8 cellular contexts compared by ENCODE assay signal in genomic region chr1:156126043-156126700, GRCh38. TPM values are rescaled to one million over a fixed set of nuclear protein-coding genes. Genes with fewer than 3 reads are reported as not detected.
DNase-seq lines count a peak whose midpoint lies in the region; ATAC-seq, FAIRE-seq and TF ChIP-seq lines count a peak whose summit lies in the region.

No MANE protein-coding gene starts in this region.

- H3K9me1 ChIP-seq in K562 (ENCODE audit: control insufficient read depth, insufficient read depth, low read length), result peaks cover 10% of the 10 kb centered on the region

- no peak for TF ChIP-seq EP300 in K562 (IDR thresholded peaks at IDR 0.05; ENCODE audit: low read length)

- H3K4me1 ChIP-seq in K562 (replicated peaks in 1 of 2; ENCODE audit: control insufficient read depth in 2 of 2, insufficient read depth in 2 of 2, low read length in 2 of 2), result peaks cover 81 to 87% of the 10 kb centered on the region in 2 experiments

- no peaks in the 10 kb centered on the region for H3K27me3 ChIP-seq in K562 (ENCODE audit: control insufficient read depth in 2 of 2, insufficient read depth in 2 of 2, low read length in 2 of 2)

- BruUV-seq in K562 (replicated peaks; lab: Mats Ljungman, UMichigan), result no TSS peak

- in situ Hi-C loops in K562 (cut with MboI), result no loop called here

- peak overlapping the region; percentile 26 for H3K4me3 ChIP-seq in K562

- 7% methylated on average over 10 of the region's 11 CpGs for WGBS in K562 (ENCODE audit: insufficient coverage, low coverage, missing lambda C conversion rate)

- peak overlapping the region; percentile 83 for H3K4me2 ChIP-seq in K562 (ENCODE audit: insufficient read depth, low read length)

- TF ChIP-seq RAD21 in K562 (CRISPR knock-in tag; conservative IDR thresholded peaks at IDR 0.05 in 1 of 2, IDR thresholded peaks at IDR 0.05 in 1 of 2), result no peak

- ATAC-seq in activated CD4-positive, alpha-beta T cell treated with anti-CD3 and anti-CD28 coated beads for 36 hours, result peak; percentile 12
- peak; percentile 25 for ATAC-seq in K562

- peak overlapping the region; percentile 64 for H3K27ac Mint-ChIP-seq in activated CD4-positive, alpha-beta T cell treated with anti-CD3 and anti-CD28 coated beads for 36 hours

- no peaks in the 10 kb centered on the region for H3K9me3 Mint-ChIP-seq in activated CD4-positive, alpha-beta T cell treated with anti-CD3 and anti-CD28 coated beads for 36 hours (ENCODE audit: low read depth)

- peaks cover 80% of the 10 kb centered on the region for H3K4me1 Mint-ChIP-seq in activated CD4-positive, alpha-beta T cell treated with anti-CD3 and anti-CD28 coated beads for 36 hours

- FAIRE-seq in K562 (lab: Jason Lieb, UNC), result peak; percentile 52

- TF ChIP-seq POLR2A in K562 (conservative IDR thresholded peaks at IDR 0.05), result no peak; the same call in 1 of the 2 replicates

- H4K20me1 ChIP-seq in K562 (replicated peaks; ENCODE audit: control insufficient read depth, insufficient read depth, low read length), result peaks cover 42% of the 10 kb centered on the region

- TF ChIP-seq CTCF in K562 (IDR thresholded peaks at IDR 0.05 in 2 of 3, conservative IDR thresholded peaks at IDR 0.05 in 1 of 3; ENCODE audit: insufficient read depth in 2 of 3, low read depth in 1 of 3, low read length in 3 of 3), result peak; percentile 59 to 65 (median 63)

- H3K79me2 ChIP-seq in K562 (ENCODE audit: control insufficient read depth, insufficient read depth, low read length), result peaks cover 96% of the 10 kb centered on the region

- peak overlapping the region; percentile 82 for H3K27ac ChIP-seq in K562 (ENCODE audit: extremely low read depth, low read depth, low read length)

- H3K9ac ChIP-seq in K562 (ENCODE audit: insufficient read depth in 1 of 2, low read depth in 2 of 2, low read length in 2 of 2), result peak overlapping the region; percentile 60 to 85

- intact Hi-C loops in activated CD4-positive, alpha-beta T cell treated with anti-CD3 and anti-CD28 coated beads for 36 hours (cut with DNase I, micrococcal nuclease), result no loop called here
- intact Hi-C loops in K562 (cut with micrococcal nuclease), result loop anchor here (10.0 kb wide), 1 partner anchor 191 kb away; the partner anchor contains the start of gene KHDC4

- no peaks in the 10 kb centered on the region for H3K9me3 ChIP-seq in K562 (replicated peaks; ENCODE audit: control insufficient read depth, insufficient read depth, low read depth, low read length)

- H2AFZ ChIP-seq in K562 (ENCODE audit: low read depth, low read length), result no peak overlapping the region

- POLR2A ChIA-PET in activated CD4-positive, alpha-beta T cell treated with anti-CD3 and anti-CD28 coated beads for 36 hours (lab: Charles Lee), result interaction anchor here (1.4 to 4.6 kb wide), 5 partner anchors 13 to 29 kb away, joined by 6 to 103 read pairs (median 18); partner anchors contain the start of gene LMNA
- POLR2A ChIA-PET in K562 (lab: Yijun Ruan, JAX), result interaction anchor here (0.6 to 6.5 kb wide), 4 partner anchors 11 to 192 kb away, joined by 3 to 76 read pairs (median 22); partner anchors contain the start of gene LMNA

- peak; percentile 72 for DNase-seq in activated CD4-positive, alpha-beta T cell treated with anti-CD3 and anti-CD28 coated beads for 36 hours
- DNase-seq in activated CD4-positive, alpha-beta T cell treated with anti-CD3 and anti-CD28 coated beads for 1 hour, result no peak
- peak in 75 of 76 experiments; percentile 26 to 97 (median 88) for DNase-seq in HUDEP-2 (lab: John Stamatoyannopoulos, UW; ENCODE audit: unreplicated experiment in 76 of 76)
- DNase-seq in SKM-1 (lab: John Stamatoyannopoulos, UW; ENCODE audit: unreplicated experiment), result peak; percentile 92
- DNase-seq in K562 (ENCODE audit: extremely low read depth in 1 of 4, low spot score in 3 of 4), result peak; percentile 57 to 88 (median 69)
- peak; percentile 92 for DNase-seq in iris pigment epithelial cell (ENCODE audit: low read depth)
- DNase-seq in stimulated activated CD8-positive, alpha-beta memory T cell treated with anti-CD3 and anti-CD28 coated beads, Interleukin-12 subunit alpha, Interleukin-12 subunit beta, amount 100 ng/mL, for 4 hours (ENCODE audit: low read depth), result peak; percentile 46
- DNase-seq in NK-92 (lab: John Stamatoyannopoulos, UW; ENCODE audit: unreplicated experiment), result no peak

- peaks cover 14% of the 10 kb centered on the region for H3K36me3 Mint-ChIP-seq in activated CD4-positive, alpha-beta T cell treated with anti-CD3 and anti-CD28 coated beads for 36 hours (ENCODE audit: low read depth)

- CTCF ChIA-PET in activated CD4-positive, alpha-beta T cell treated with anti-CD3 and anti-CD28 coated beads for 36 hours (lab: Charles Lee), result interaction anchor here (0.6 to 29.1 kb wide), 6 partner anchors 11 to 369 kb away, joined by 3 to 929 read pairs (median 3); partner anchors contain the start of genes LMNA and MEX3A
- CTCF ChIA-PET in K562 (lab: Yijun Ruan, JAX; ENCODE audit: low intra/inter-chr PET ratio), result interaction anchor here (1.1 kb wide), 1 partner anchor 34 kb away, joined by 3 read pairs; no protein-coding TSS in a partner anchor

- H3K4me3 Mint-ChIP-seq in activated CD4-positive, alpha-beta T cell treated with anti-CD3 and anti-CD28 coated beads for 36 hours, result peak overlapping the region; percentile 30

- no peaks in the 10 kb centered on the region for H3K27me3 Mint-ChIP-seq in activated CD4-positive, alpha-beta T cell treated with anti-CD3 and anti-CD28 coated beads for 36 hours

- peaks cover 49% of the 10 kb centered on the region; the same call in 2 of the 3 replicates for H3K36me3 ChIP-seq in K562 (ENCODE audit: control insufficient read depth, insufficient read depth, low read length)

RNA-seq across cellular contexts. Expression of gene LMNA, which starts 11.7 kb away (rescaled TPM):
- 100 to 1,000 TPM; 184 to 218 TPM for total RNA-seq in activated CD4-positive, alpha-beta T cell treated with anti-CD3 and anti-CD28 coated beads for 36 hours
- total RNA-seq in K562 (2011; cell fraction: chromatin; rRNA removed; ENCODE audit: low replicate concordance), result 84.8 and 209 TPM in 2 replicates
- 154 and 172 TPM in 2 replicates for total RNA-seq in K562 (2011; cell fraction: nucleolus; rRNA removed)
- 95.4 and 117 TPM in 2 replicates for total RNA-seq in K562 (2011; cell fraction: nucleoplasm; rRNA removed)
- total RNA-seq in K562 (2014; rRNA removed), result 250 and 267 TPM in 2 replicates
- 41.3 and 44.0 TPM in 2 replicates for total RNA-seq in K562 (2014; rRNA removed; fragmentation: Illumina TruSeq; extraction: Trizol)
- 89.1 and 97.7 TPM in 2 replicates for total RNA-seq in K562 (2015; rRNA removed; fragmentation: Illumina TruSeq; extraction: Trizol)
- total RNA-seq in K562 (2021), result 347 and 354 TPM in 2 replicates
- 88.2 and 129 TPM in 2 replicates for polyA plus RNA-seq in K562 (2011; rRNA removed)
- polyA plus RNA-seq in K562 (2011; cell fraction: cytosol; rRNA removed), result 116 and 274 TPM in 2 replicates
- 154 and 164 TPM in 2 replicates for polyA plus RNA-seq in K562 (2011; cell fraction: nucleus; rRNA removed)
- polyA plus RNA-seq in K562 (2012), result 193 TPM in 2 replicates
- 77.1 and 104 TPM in 2 replicates for polyA plus RNA-seq in K562 (2014; fragmentation: Illumina TruSeq; extraction: Trizol)
- polyA plus RNA-seq in K562 (2014; fragmentation: Nextera tagmentation; extraction: Ambion mirVana), result 1 to 10 TPM in 1 of 2 experiments, under 1 TPM in 1; 1.00 to 4.5 TPM
- 123 and 166 TPM in 2 replicates for polyA plus RNA-seq in K562 (2014; rRNA removed)
- polyA minus RNA-seq in K562 (2011; rRNA and poly(A)+ RNA removed), result 104 and 109 TPM in 2 replicates
- polyA minus RNA-seq in K562 (2011; cell fraction: cytosol; rRNA and poly(A)+ RNA removed), result 151 and 176 TPM in 2 replicates
- 47.4 and 69.6 TPM in 2 replicates for polyA minus RNA-seq in K562 (2011; cell fraction: nucleus; rRNA and poly(A)+ RNA removed)

RNA-seq across cellular contexts. Expression of gene SEMA4A, which starts 27.2 kb away (rescaled TPM):
- total RNA-seq in activated CD4-positive, alpha-beta T cell treated with anti-CD3 and anti-CD28 coated beads for 36 hours, result 10 to 100 TPM; 53.3 to 64.5 TPM
- 2.6 and 4.3 TPM in 2 replicates for total RNA-seq in K562 (2011; cell fraction: chromatin; rRNA removed; ENCODE audit: low replicate concordance)
- total RNA-seq in K562 (2011; cell fraction: nucleolus; rRNA removed), result 3.5 and 4.1 TPM in 2 replicates
- 3.1 and 4.4 TPM in 2 replicates for total RNA-seq in K562 (2011; cell fraction: nucleoplasm; rRNA removed)
- total RNA-seq in K562 (2014; rRNA removed), result 0.45 and 0.49 TPM in 2 replicates
- total RNA-seq in K562 (2014; rRNA removed; fragmentation: Illumina TruSeq; extraction: Trizol), result 0.38 and 0.40 TPM in 2 replicates
- total RNA-seq in K562 (2015; rRNA removed; fragmentation: Illumina TruSeq; extraction: Trizol), result 0.40 and 0.72 TPM in 2 replicates
- 1.4 and 1.9 TPM in 2 replicates for total RNA-seq in K562 (2021)
- polyA plus RNA-seq in K562 (2011; rRNA removed), result 1.7 and 3.2 TPM in 2 replicates
- polyA plus RNA-seq in K562 (2011; cell fraction: cytosol; rRNA removed), result 2.0 and 2.8 TPM in 2 replicates
- polyA plus RNA-seq in K562 (2011; cell fraction: nucleus; rRNA removed), result 15.5 and 18.8 TPM in 2 replicates
- polyA plus RNA-seq in K562 (2012), result 0.77 and 2.6 TPM in 2 replicates
- polyA plus RNA-seq in K562 (2014; fragmentation: Illumina TruSeq; extraction: Trizol), result 0.79 and 1.1 TPM in 2 replicates
- polyA plus RNA-seq in K562 (2014; fragmentation: Nextera tagmentation; extraction: Ambion mirVana), result under 1 TPM; 0.04 to 0.06 TPM
- polyA plus RNA-seq in K562 (2014; rRNA removed), result 1.0 and 1.5 TPM in 2 replicates
- polyA minus RNA-seq in K562 (2011; rRNA and poly(A)+ RNA removed), result 0.53 and 0.96 TPM in 2 replicates
- polyA minus RNA-seq in K562 (2011; cell fraction: cytosol; rRNA and poly(A)+ RNA removed), result 1.7 and 2.1 TPM in 2 replicates
- polyA minus RNA-seq in K562 (2011; cell fraction: nucleus; rRNA and poly(A)+ RNA removed), result 1.3 and 2.0 TPM in 2 replicates

RNA-seq across cellular contexts. Expression of gene MEX3A, which starts 43.9 kb away (rescaled TPM):
- total RNA-seq in activated CD4-positive, alpha-beta T cell treated with anti-CD3 and anti-CD28 coated beads for 36 hours, result under 1 TPM; 0.48 to 0.79 TPM
- total RNA-seq in K562 (2011; cell fraction: chromatin; rRNA removed; ENCODE audit: low replicate concordance), result 4.5 and 10.4 TPM in 2 replicates
- 5.4 and 5.8 TPM in 2 replicates for total RNA-seq in K562 (2011; cell fraction: nucleolus; rRNA removed)
- 5.7 and 7.9 TPM in 2 replicates for total RNA-seq in K562 (2011; cell fraction: nucleoplasm; rRNA removed)
- total RNA-seq in K562 (2014; rRNA removed) (7.3 and 8.0 TPM in 2 replicates), K562 (2014; rRNA removed; fragmentation: Illumina TruSeq; extraction: Trizol) (4.2 and 4.4 TPM in 2 replicates), K562 (2015; rRNA removed; fragmentation: Illumina TruSeq; extraction: Trizol) (4.7 and 5.1 TPM in 2 replicates), K562 (2021) (13.7 and 14.5 TPM in 2 replicates)
- polyA plus RNA-seq in K562 (2011; rRNA removed) (5.2 and 9.0 TPM in 2 replicates), K562 (2014; fragmentation: Illumina TruSeq; extraction: Trizol) (9.2 and 10.1 TPM in 2 replicates), K562 (2014; fragmentation: Nextera tagmentation; extraction: Ambion mirVana) (under 1 TPM; 0.36 to 0.37 TPM), K562 (2014; rRNA removed) (8.7 and 11.0 TPM in 2 replicates)
- polyA plus RNA-seq in K562 (2011; cell fraction: cytosol; rRNA removed), result 11.1 and 12.3 TPM in 2 replicates
- 14.4 and 17.6 TPM in 2 replicates for polyA plus RNA-seq in K562 (2011; cell fraction: nucleus; rRNA removed)
- polyA plus RNA-seq in K562 (2012), result 3.8 and 8.5 TPM in 2 replicates
- polyA minus RNA-seq in K562 (2011; rRNA and poly(A)+ RNA removed), result 5.8 and 6.9 TPM in 2 replicates
- 10.8 and 15.0 TPM in 2 replicates for polyA minus RNA-seq in K562 (2011; cell fraction: cytosol; rRNA and poly(A)+ RNA removed)
- 2.6 and 5.0 TPM in 2 replicates for polyA minus RNA-seq in K562 (2011; cell fraction: nucleus; rRNA and poly(A)+ RNA removed)

Comparison
In these comparisons a context has a peak if more than half of its experiments do, and no peak if none do; other contexts are left out.
1. DNase-seq: peak in activated CD4-positive, alpha-beta T cell treated with anti-CD3 and anti-CD28 coated beads for 36 hours (single experiment), HUDEP-2 (75 of 76), SKM-1 (single experiment), K562 (4 of 4), iris pigment epithelial cell (single experiment) and stimulated activated CD8-positive, alpha-beta memory T cell treated with anti-CD3 and anti-CD28 coated beads, Interleukin-12 subunit alpha, Interleukin-12 subunit beta, amount 100 ng/mL, for 4 hours (single experiment); none in activated CD4-positive, alpha-beta T cell treated with anti-CD3 and anti-CD28 coated beads for 1 hour (single experiment) and NK-92 (single experiment).
2. RNA of gene SEMA4A, which starts 27.2 kb away (total RNA-seq): 53.3 to 64.5 TPM in activated CD4-positive, alpha-beta T cell treated with anti-CD3 and anti-CD28 coated beads for 36 hours; 0.38 to 4.4 TPM in K562; every median in the first group is over 10 times any median in the second.